ENCODE assay signal across 1 cellular context in the genomic region with DNA sequence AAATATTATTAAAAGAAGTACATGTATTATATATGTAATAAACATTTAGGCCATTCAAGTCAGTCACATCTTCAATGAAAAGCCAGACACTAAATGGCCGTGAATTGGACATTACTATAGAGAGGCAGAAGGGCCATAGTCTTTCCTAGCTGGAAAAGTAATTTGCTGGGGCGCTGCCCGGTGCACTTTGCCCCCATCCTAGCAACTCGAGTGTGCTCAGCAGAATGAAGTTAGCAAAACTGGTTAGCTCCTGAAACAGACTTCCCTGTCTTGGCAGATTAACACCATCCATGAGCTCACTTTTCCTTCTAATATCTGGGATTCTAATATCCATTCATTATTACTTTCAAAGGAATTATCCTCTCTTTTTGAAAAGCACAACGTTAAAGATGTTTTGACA.
TF ChIP-seq lines count a peak whose summit lies in the region.

No MANE protein-coding gene starts in this region.

TF ChIP-seq in liver, 16 proteins besides CTCF, POLR2A, EP300 and RAD21:
- TF ChIP-seq SP1 (IDR thresholded peaks at IDR 0.05) (peak; percentile 79), TAF1 (conservative IDR thresholded peaks at IDR 0.05) (no peak), JUND (IDR thresholded peaks at IDR 0.05) (peak; percentile 30 to 60), FOXA2 (IDR thresholded peaks at IDR 0.05) (no peak), NR2F2 (IDR thresholded peaks at IDR 0.05) (no peak), GABPA (IDR thresholded peaks at IDR 0.05 in 1 of 2, conservative IDR thresholded peaks at IDR 0.05 in 1 of 2) (no peak), EGR1 (IDR thresholded peaks at IDR 0.05; ENCODE audit: low read depth in 2 of 2) (no peak), RXRA (IDR thresholded peaks at IDR 0.05) (no peak), YY1 (IDR thresholded peaks at IDR 0.05) (peak; percentile 56), HNF4G (IDR thresholded peaks at IDR 0.05) (peak; percentile 52), HNF4A (conservative IDR thresholded peaks at IDR 0.05) (peak; percentile 83 to 86), FOXA1 (IDR thresholded peaks at IDR 0.05) (no peak)
- TF ChIP-seq, protein P1, sequence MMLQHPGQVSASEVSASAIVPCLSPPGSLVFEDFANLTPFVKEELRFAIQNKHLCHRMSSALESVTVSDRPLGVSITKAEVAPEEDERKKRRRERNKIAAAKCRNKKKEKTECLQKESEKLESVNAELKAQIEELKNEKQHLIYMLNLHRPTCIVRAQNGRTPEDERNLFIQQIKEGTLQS (IDR thresholded peaks at IDR 0.05), result no peak
- TF ChIP-seq, protein P2, sequence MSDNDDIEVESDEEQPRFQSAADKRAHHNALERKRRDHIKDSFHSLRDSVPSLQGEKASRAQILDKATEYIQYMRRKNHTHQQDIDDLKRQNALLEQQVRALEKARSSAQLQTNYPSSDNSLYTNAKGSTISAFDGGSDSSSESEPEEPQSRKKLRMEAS (IDR thresholded peaks at IDR 0.05), result peak; percentile 34
- TF ChIP-seq, protein P3, sequence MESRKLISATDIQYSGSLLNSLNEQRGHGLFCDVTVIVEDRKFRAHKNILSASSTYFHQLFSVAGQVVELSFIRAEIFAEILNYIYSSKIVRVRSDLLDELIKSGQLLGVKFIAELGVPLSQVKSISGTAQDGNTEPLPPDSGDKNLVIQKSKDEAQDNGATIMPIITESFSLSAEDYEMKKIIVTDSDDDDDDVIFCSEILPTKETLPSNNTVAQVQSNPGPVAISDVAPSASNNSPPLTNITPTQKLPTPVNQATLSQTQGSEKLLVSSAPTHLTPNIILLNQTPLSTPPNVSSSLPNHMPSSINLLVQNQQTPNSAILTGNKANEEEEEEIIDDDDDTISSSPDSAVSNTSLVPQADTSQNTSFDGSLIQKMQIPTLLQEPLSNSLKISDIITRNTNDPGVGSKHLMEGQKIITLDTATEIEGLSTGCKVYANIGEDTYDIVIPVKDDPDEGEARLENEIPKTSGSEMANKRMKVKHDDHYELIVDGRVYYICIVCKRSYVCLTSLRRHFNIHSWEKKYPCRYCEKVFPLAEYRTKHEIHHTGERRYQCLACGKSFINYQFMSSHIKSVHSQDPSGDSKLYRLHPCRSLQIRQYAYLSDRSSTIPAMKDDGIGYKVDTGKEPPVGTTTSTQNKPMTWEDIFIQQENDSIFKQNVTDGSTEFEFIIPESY (IDR thresholded peaks at IDR 0.05), result no peak
- TF ChIP-seq, protein P4, sequence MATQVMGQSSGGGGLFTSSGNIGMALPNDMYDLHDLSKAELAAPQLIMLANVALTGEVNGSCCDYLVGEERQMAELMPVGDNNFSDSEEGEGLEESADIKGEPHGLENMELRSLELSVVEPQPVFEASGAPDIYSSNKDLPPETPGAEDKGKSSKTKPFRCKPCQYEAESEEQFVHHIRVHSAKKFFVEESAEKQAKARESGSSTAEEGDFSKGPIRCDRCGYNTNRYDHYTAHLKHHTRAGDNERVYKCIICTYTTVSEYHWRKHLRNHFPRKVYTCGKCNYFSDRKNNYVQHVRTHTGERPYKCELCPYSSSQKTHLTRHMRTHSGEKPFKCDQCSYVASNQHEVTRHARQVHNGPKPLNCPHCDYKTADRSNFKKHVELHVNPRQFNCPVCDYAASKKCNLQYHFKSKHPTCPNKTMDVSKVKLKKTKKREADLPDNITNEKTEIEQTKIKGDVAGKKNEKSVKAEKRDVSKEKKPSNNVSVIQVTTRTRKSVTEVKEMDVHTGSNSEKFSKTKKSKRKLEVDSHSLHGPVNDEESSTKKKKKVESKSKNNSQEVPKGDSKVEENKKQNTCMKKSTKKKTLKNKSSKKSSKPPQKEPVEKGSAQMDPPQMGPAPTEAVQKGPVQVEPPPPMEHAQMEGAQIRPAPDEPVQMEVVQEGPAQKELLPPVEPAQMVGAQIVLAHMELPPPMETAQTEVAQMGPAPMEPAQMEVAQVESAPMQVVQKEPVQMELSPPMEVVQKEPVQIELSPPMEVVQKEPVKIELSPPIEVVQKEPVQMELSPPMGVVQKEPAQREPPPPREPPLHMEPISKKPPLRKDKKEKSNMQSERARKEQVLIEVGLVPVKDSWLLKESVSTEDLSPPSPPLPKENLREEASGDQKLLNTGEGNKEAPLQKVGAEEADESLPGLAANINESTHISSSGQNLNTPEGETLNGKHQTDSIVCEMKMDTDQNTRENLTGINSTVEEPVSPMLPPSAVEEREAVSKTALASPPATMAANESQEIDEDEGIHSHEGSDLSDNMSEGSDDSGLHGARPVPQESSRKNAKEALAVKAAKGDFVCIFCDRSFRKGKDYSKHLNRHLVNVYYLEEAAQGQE (IDR thresholded peaks at IDR 0.05), result no peak
